8 cellular contexts compared by ENCODE assay signal in the genomic region with DNA sequence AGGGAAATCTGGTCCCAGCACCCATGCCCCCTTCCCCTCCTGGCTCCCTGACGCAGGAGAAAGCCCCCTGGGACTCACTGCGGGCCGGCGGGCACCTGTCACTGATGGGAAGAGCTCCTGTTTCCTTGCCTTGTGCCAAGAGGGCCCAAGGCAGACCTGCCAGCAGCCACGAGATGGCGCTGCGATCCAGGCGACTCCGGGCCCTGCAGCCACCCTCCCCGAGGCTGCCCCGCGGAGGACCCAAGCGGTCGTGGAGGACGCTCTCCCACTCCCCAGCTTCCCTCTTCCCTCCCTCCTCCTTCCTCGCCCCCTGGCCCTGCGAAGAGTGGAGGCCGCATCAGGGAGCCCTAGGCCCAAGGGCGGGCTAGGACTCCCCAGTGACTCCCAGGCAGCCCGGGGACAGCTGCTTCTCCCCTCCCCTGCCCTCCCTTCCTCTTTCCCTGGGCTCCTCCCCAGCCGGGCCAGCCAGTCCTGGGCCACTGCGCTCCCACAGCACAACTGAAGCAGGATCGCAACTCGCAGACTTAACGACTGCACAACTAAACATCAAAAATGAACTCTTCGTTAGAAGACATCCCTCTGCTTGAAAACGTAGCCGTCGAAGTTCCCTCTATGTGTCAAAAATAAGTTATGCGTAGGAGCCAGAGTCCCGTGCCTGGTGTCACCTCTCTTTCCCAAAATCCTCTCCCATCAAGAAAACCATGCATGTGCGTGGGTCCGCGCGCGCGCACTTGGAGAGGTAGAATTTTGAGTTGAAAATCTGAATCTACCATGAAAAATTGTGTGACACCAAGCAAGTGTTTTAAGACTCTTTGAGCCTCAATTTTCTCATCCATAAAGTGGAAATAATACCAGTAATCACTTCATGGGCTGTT. TPM values are rescaled to one million over a fixed set of nuclear protein-coding genes. Genes with fewer than 3 reads are reported as not detected.
A peak's percentile ranks its signal among the peaks of the same experiment; 100 is the strongest.
DNase-seq lines count a peak whose midpoint lies in the region; ATAC-seq and TF ChIP-seq lines count a peak whose summit lies in the region.

No MANE protein-coding gene starts in this region.

- H3K4me1 Mint-ChIP-seq in T-helper 17 cell = peaks cover 6% of the 10 kb centered on the region

- peak overlapping the region; percentile 69 for H2AFZ ChIP-seq in hepatocyte

- H3K27ac ChIP-seq in hepatocyte = no peak overlapping the region

- no peaks in the 10 kb centered on the region for H3K9me3 ChIP-seq in T-helper 17 cell (ENCODE audit: control insufficient read depth, low read length, poor library complexity, severe bottlenecking)
- H3K9me3 ChIP-seq in hepatocyte (ENCODE audit: low read depth) = no peaks in the 10 kb centered on the region

- H3K27me3 ChIP-seq in GM06990 (replicated peaks; ENCODE audit: control insufficient read depth, insufficient read depth, low read length) (no peaks in the 10 kb centered on the region), hepatocyte (no peaks in the 10 kb centered on the region)

- H3K36me3 ChIP-seq in GM06990 (ENCODE audit: control insufficient read depth, insufficient read depth, low read length) (no peaks in the 10 kb centered on the region), hepatocyte (replicated peaks; ENCODE audit: insufficient read depth, low read depth) (no peaks in the 10 kb centered on the region)

- no peaks in the 10 kb centered on the region for H4K20me1 ChIP-seq in hepatocyte (ENCODE audit: insufficient read depth, poor library complexity, severe bottlenecking)

- peaks cover 22% of the 10 kb centered on the region for H3K27me3 Mint-ChIP-seq in T-helper 17 cell

- H3K4me3 ChIP-seq in GM06990 (replicated peaks; ENCODE audit: low read depth, low read length) (peak overlapping the region; percentile 69), HFF-Myc (replicated peaks; ENCODE audit: low read depth, low read length) (peak overlapping the region; percentile 44), hepatocyte (peak overlapping the region; percentile 43)

- H3K79me2 ChIP-seq in hepatocyte = no peaks in the 10 kb centered on the region

- DNase-seq in GM06990 (ENCODE audit: extremely low read depth, insufficient read length) = peak; percentile 82
- no peak for DNase-seq in HFF-Myc (ENCODE audit: extremely low read depth, low read depth)
- peak; percentile 71 for DNase-seq in NAMALWA (ENCODE audit: low spot score)
- DNase-seq in T-helper 17 cell = peak; percentile 61 to 78 (median 68)
- DNase-seq in anterior cingulate cortex (lab: John Stamatoyannopoulos, UW) = peak in 53 of 58 donors; percentile 7 to 87 (median 64)
- DNase-seq in hepatocyte (ENCODE audit: low spot score) = peak; percentile 89
- peak; percentile 92 for DNase-seq in retina
- DNase-seq in NCI-H146 treated with DMSO at 0.1 percent for 48 hours (lab: John Stamatoyannopoulos, UW; ENCODE audit: unreplicated experiment) = no peak

- peak overlapping the region; percentile 78 for H3K4me2 ChIP-seq in hepatocyte

- peak; percentile 97 for ATAC-seq in T-helper 17 cell

- peaks cover 4% of the 10 kb centered on the region for H3K4me1 ChIP-seq in hepatocyte (ENCODE audit: insufficient read depth)

- H3K4me3 Mint-ChIP-seq in T-helper 17 cell = peak overlapping the region; percentile 87

- TF ChIP-seq CTCF in GM06990 (IDR thresholded peaks at IDR 0.05; ENCODE audit: insufficient read depth, low read length, poor library complexity, severe bottlenecking) (peak; percentile 97), HFF-Myc (IDR thresholded peaks at IDR 0.05; ENCODE audit: low read depth, low read length, missing control alignments) (peak; percentile 93), hepatocyte (IDR thresholded peaks at IDR 0.05; ENCODE audit: poor library complexity) (peak; percentile 96)

- peak overlapping the region; percentile 11 for H3K27ac Mint-ChIP-seq in T-helper 17 cell

- no peaks in the 10 kb centered on the region for H3K9me2 ChIP-seq in hepatocyte (replicated peaks; ENCODE audit: insufficient read depth)

- 18% methylated on average over 25 of the region's 37 CpGs for WGBS in hepatocyte (ENCODE audit: low lambda C conversion rate, missing lambda C conversion rate)

- H3K36me3 Mint-ChIP-seq in T-helper 17 cell (ENCODE audit: low read depth) = no peaks in the 10 kb centered on the region

RNA-seq across cellular contexts. Expression of gene BATF3, which starts 34.2 kb away (rescaled TPM):
- total RNA-seq in T-helper 17 cell (under 1 TPM; 0.20 to 0.34 TPM), hepatocyte (1.6 TPM in 1 of 2 replicates, not detected in the other)
- polyA plus RNA-seq in hepatocyte = 3.2 and 3.5 TPM in 2 replicates

RNA-seq across cellular contexts. Expression of gene ATF3, which starts 56.9 kb away (rescaled TPM):
- total RNA-seq in T-helper 17 cell (10 to 100 TPM; 53.0 to 72.5 TPM), hepatocyte (128 TPM in 2 replicates)
- 129 and 178 TPM in 2 replicates for polyA plus RNA-seq in hepatocyte

Comparison
In these comparisons a context has a peak if more than half of its experiments do, and no peak if none do; other contexts are left out.
1. DNase-seq: peak in GM06990 (single experiment), NAMALWA (single experiment), T-helper 17 cell (3 of 3), anterior cingulate cortex (53 of 58), hepatocyte (single experiment) and retina (single experiment); none in HFF-Myc (single experiment) and NCI-H146 treated with DMSO at 0.1 percent for 48 hours (single experiment).
2. Peak in every context shown above with its lines, with median percentiles within 50 percentile points of each other: H3K4me3 ChIP-seq and CTCF ChIP-seq.